Comparison of ENCODE assay signal across 17 cellular contexts in the genomic region with DNA sequence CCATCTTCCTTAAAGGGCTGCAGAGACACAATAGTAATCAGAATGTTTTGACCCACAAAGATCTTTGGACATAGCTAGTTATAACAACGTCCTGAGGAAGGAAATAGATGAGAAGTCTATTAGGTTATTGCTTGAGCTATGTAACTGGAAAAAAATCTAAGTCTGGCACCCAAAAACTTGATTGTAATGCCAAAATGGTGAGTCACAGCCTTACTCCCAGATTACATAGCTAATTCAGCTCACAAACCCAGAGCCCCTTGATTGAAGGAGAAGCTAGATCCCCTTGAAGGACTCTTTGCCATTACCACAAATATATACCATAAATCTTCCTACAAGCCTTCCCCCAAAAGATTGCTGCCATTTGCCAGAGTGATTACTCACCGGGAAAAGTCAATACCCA.
DNase-seq lines count a peak whose midpoint lies in the region; FAIRE-seq and TF ChIP-seq lines count a peak whose summit lies in the region.
"Had no signal": no experiment of that assay in that cellular context is flagged by ENCODE, and none has a peak within 500 bp of the region (broad histone marks: within the 10 kb centered on the region; RNA-seq: fewer than 3 reads in every experiment).

No MANE protein-coding gene starts in this region.

- TF ChIP-seq EP300 in ovary (IDR thresholded peaks at IDR 0.05): no peak

- no peak for TF ChIP-seq POLR2A in ovary (IDR thresholded peaks at IDR 0.05)

- H3K9me3 ChIP-seq in ovary: no peaks in the 10 kb centered on the region
- H3K9me3 ChIP-seq: BLaER1 treated with 17β-estradiol and CSF1 and Interleukin-3, amounts not matched to agents 10 nM and 100 nM; body of pancreas; heart right ventricle; testis had no signal

- WGBS in ovary, 3 donors: 48 to 50% (median 49%) methylated on average over 2 of the region's 2 CpGs

- H3K4me1 ChIP-seq in ovary (ENCODE audit: insufficient read depth): no peaks in the 10 kb centered on the region
- H3K4me1 ChIP-seq: BLaER1 treated with 17β-estradiol and CSF1 and Interleukin-3, amounts not matched to agents 10 nM and 100 nM; body of pancreas; heart right ventricle; neural progenitor cell; testis had no signal

- H3K4me3 ChIP-seq in epithelial cell of esophagus (ENCODE audit: low read length) (no peak overlapping the region), ovary (no peak overlapping the region)
- H3K4me3 ChIP-seq: BLaER1 treated with 17β-estradiol and CSF1 and Interleukin-3, amounts not matched to agents 10 nM and 100 nM; body of pancreas; heart right ventricle; neural progenitor cell; testis had no signal

- intact Hi-C loops in ovary (cut with DNase I): no loop called here

- peak; percentile 15 for DNase-seq in ELR (ENCODE audit: low read depth)
- DNase-seq in RCC 7860 (ENCODE audit: low spot score): peak; percentile 5
- peak; percentile 38 for DNase-seq in epithelial cell of esophagus (ENCODE audit: low read depth)
- DNase-seq in renal cortical epithelial cell (ENCODE audit: low read depth): peak; percentile 41
- no peak for DNase-seq in activated naive CD4-positive, alpha-beta T cell treated with Interleukin-2 at 50 U/mL for 16 hours
- DNase-seq in AG08395 (ENCODE audit: low spot score): no peak
- no peak for DNase-seq in HEK293T (ENCODE audit: extremely low spot score)
- no peak for DNase-seq in ovary
- DNase-seq: activated naive CD4-positive, alpha-beta T cell treated with anti-CD3 and anti-CD28 coated beads for 36 hours; body of pancreas; erythroblast; heart right ventricle; testis had no signal

- H3K36me3 ChIP-seq in ovary: no peaks in the 10 kb centered on the region
- H3K36me3 ChIP-seq: BLaER1 treated with 17β-estradiol and CSF1 and Interleukin-3, amounts not matched to agents 10 nM and 100 nM; heart right ventricle; neural progenitor cell had no signal

- no peaks in the 10 kb centered on the region for H3K27me3 ChIP-seq in ovary
- H3K27me3 ChIP-seq: BLaER1 treated with 17β-estradiol and CSF1 and Interleukin-3, amounts not matched to agents 10 nM and 100 nM; body of pancreas; neural progenitor cell; testis had no signal

- CTCF ChIA-PET in HEK293T (lab: Yijun Ruan, JAX): no interaction called here

- no peak for TF ChIP-seq CTCF in epithelial cell of esophagus (IDR thresholded peaks at IDR 0.05; ENCODE audit: insufficient read depth, low read depth, low read length, missing control alignments)
- TF ChIP-seq CTCF in ovary (IDR thresholded peaks at IDR 0.05): no peak

- FAIRE-seq in RCC 7860 (lab: Jason Lieb, UNC): no peak
- FAIRE-seq: D721Med, islet of Langerhans had no signal

- H3K27ac ChIP-seq in ovary: no peak overlapping the region
- H3K27ac ChIP-seq: BLaER1 treated with 17β-estradiol and CSF1 and Interleukin-3, amounts not matched to agents 10 nM and 100 nM; body of pancreas; heart right ventricle; neural progenitor cell; testis had no signal

- POLR2A ChIA-PET in HEK293T (lab: Yijun Ruan, JAX): no interaction called here

TF ChIP-seq in HEK293T, 16 proteins besides CTCF, POLR2A, EP300 and RAD21:
- TF ChIP-seq FOXA1 (IDR thresholded peaks at IDR 0.05) (no peak), NFRKB (IDR thresholded peaks at IDR 0.05) (no peak), SUZ12 (IDR thresholded peaks at IDR 0.05) (no peak), TARDBP (IDR thresholded peaks at IDR 0.05) (no peak), L3MBTL2 (conservative IDR thresholded peaks at IDR 0.05) (no peak), HDGF (IDR thresholded peaks at IDR 0.05; ENCODE audit: borderline replicate concordance) (no peak), FOXK2 (IDR thresholded peaks at IDR 0.05) (no peak), BHLHE40 (IDR thresholded peaks at IDR 0.05; ENCODE audit: borderline replicate concordance) (no peak), CTBP1 (IDR thresholded peaks at IDR 0.05; ENCODE audit: borderline replicate concordance) (no peak), FOXM1 (IDR thresholded peaks at IDR 0.05; ENCODE audit: borderline replicate concordance) (no peak), SP1 (IDR thresholded peaks at IDR 0.05) (no peak), LEF1 (IDR thresholded peaks at IDR 0.05; ENCODE audit: borderline replicate concordance) (no peak), ZNF384 (IDR thresholded peaks at IDR 0.05) (no peak), ARNT (IDR thresholded peaks at IDR 0.05) (no peak), ELF4 (IDR thresholded peaks at IDR 0.05) (no peak)
- TF ChIP-seq, protein P1, sequence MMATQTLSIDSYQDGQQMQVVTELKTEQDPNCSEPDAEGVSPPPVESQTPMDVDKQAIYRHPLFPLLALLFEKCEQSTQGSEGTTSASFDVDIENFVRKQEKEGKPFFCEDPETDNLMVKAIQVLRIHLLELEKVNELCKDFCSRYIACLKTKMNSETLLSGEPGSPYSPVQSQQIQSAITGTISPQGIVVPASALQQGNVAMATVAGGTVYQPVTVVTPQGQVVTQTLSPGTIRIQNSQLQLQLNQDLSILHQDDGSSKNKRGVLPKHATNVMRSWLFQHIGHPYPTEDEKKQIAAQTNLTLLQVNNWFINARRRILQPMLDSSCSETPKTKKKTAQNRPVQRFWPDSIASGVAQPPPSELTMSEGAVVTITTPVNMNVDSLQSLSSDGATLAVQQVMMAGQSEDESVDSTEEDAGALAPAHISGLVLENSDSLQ (IDR thresholded peaks at IDR 0.05): no peak

Comparison
In these comparisons a context has a peak if more than half of its experiments do, and no peak if none do; other contexts are left out.
1. DNase-seq: peak in ELR (single experiment), RCC 7860 (single experiment), epithelial cell of esophagus (single experiment) and renal cortical epithelial cell (single experiment); none in activated naive CD4-positive, alpha-beta T cell treated with Interleukin-2 at 50 U/mL for 16 hours (single experiment), AG08395 (single experiment), HEK293T (single experiment) and ovary (0 of 5).